Comparison of ENCODE assay signal across 17 cellular contexts in genomic region chr1:7648761-7649384, GRCh38.
DNase-seq lines count a peak whose midpoint lies in the region; ATAC-seq and TF ChIP-seq lines count a peak whose summit lies in the region.
"Had no signal": no experiment of that assay in that cellular context is flagged by ENCODE, and none has a peak within 500 bp of the region (broad histone marks: within the 10 kb centered on the region; RNA-seq: fewer than 3 reads in every experiment).

No MANE protein-coding gene starts in this region.

- H3K4me1 Mint-ChIP-seq in MCF 10A (ENCODE audit: insufficient read depth, unreplicated experiment), result no peaks in the 10 kb centered on the region
- H3K4me1 Mint-ChIP-seq in endothelial cell (ENCODE audit: unreplicated experiment), result no peaks in the 10 kb centered on the region
- H3K4me1 Mint-ChIP-seq in endodermal cell, result peaks cover 3% of the 10 kb centered on the region
- H3K4me1 Mint-ChIP-seq in natural killer cell, result peaks cover 0 to 14% of the 10 kb centered on the region in 2 donors

- H3K4me1 ChIP-seq in mammary epithelial cell (ENCODE audit: insufficient read depth, low read length) (peaks cover 7% of the 10 kb centered on the region), endodermal cell (ENCODE audit: control insufficient read depth, insufficient read depth, low read length) (no peaks in the 10 kb centered on the region)

- no peaks in the 10 kb centered on the region for H3K36me3 Mint-ChIP-seq in MCF 10A (ENCODE audit: insufficient read depth, unreplicated experiment)
- no peaks in the 10 kb centered on the region for H3K36me3 Mint-ChIP-seq in endothelial cell (ENCODE audit: low read depth, unreplicated experiment)
- no peaks in the 10 kb centered on the region for H3K36me3 Mint-ChIP-seq in endodermal cell (ENCODE audit: low read depth)
- H3K36me3 Mint-ChIP-seq in natural killer cell, result no peaks in the 10 kb centered on the region
- H3K36me3 Mint-ChIP-seq: T-cell had no signal

- H4K20me1 ChIP-seq in mammary epithelial cell (ENCODE audit: insufficient read depth, low read length), result no peaks in the 10 kb centered on the region

- WGBS in mammary epithelial cell (ENCODE audit: low coverage, missing lambda C conversion rate), result 70% methylated on average over 14 of the region's 14 CpGs
- WGBS in endodermal cell (ENCODE audit: insufficient coverage in 1 of 2, insufficient read length in 1 of 2), 2 experiments, result 90% methylated on average over 9 to 14 of the region's 14 CpGs

- H3K9me3 ChIP-seq in mammary epithelial cell (replicated peaks; ENCODE audit: insufficient read depth, low read length) (no peaks in the 10 kb centered on the region), endodermal cell (ENCODE audit: control insufficient read depth, low read length) (no peaks in the 10 kb centered on the region)
- H3K9me3 ChIP-seq: ovary had no signal

- peaks cover 9% of the 10 kb centered on the region for H3K27me3 Mint-ChIP-seq in MCF 10A (ENCODE audit: insufficient read depth, unreplicated experiment)
- no peaks in the 10 kb centered on the region for H3K27me3 Mint-ChIP-seq in endothelial cell (ENCODE audit: unreplicated experiment)
- no peaks in the 10 kb centered on the region for H3K27me3 Mint-ChIP-seq in endodermal cell (ENCODE audit: insufficient read depth)
- H3K27me3 Mint-ChIP-seq in natural killer cell (ENCODE audit: low read depth in 2 of 2), result peaks cover 0 to 3% of the 10 kb centered on the region in 2 donors

- no peak overlapping the region for H2AFZ ChIP-seq in mammary epithelial cell (ENCODE audit: low read depth, low read length)

- intact Hi-C loops in MCF 10A (cut with micrococcal nuclease), result loop anchor here (5.0 kb wide), 1 partner anchor 427 kb away; no protein-coding TSS in a partner anchor
- intact Hi-C loops in mammary epithelial cell (cut with micrococcal nuclease), result loop anchor here (10.0 kb wide), 1 partner anchor 844 kb away; no protein-coding TSS in a partner anchor
- intact Hi-C loops in natural killer cell (cut with micrococcal nuclease), result no loop called here

- H3K4me3 ChIP-seq in mammary epithelial cell (replicated peaks in 1 of 3; ENCODE audit: insufficient read depth in 1 of 3, low read depth in 2 of 3, low read length in 3 of 3), result no peak overlapping the region
- no peak overlapping the region for H3K4me3 ChIP-seq in endodermal cell (ENCODE audit: low read length)
- H3K4me3 ChIP-seq: ovary had no signal

- CTCF ChIA-PET in MCF 10A (lab: Yijun Ruan, JAX) (interaction anchor here (0.6 to 4.4 kb wide), 11 partner anchors 10 to 860 kb away, joined by 3 to 79 read pairs (median 3); no protein-coding TSS in a partner anchor), mammary epithelial cell (lab: Charles Lee; ENCODE audit: low non-redundant PET) (no interaction called here)

- in situ Hi-C loops in mammary epithelial cell (cut with MboI; ENCODE audit: low sequenced_read_pairs in 2 of 2), result loop anchor here (25.0 kb wide), 2 partner anchors 412 to 612 kb away; no protein-coding TSS in a partner anchor

- no peak for TF ChIP-seq CTCF in MCF 10A (IDR thresholded peaks at IDR 0.05; ENCODE audit: unreplicated experiment)
- TF ChIP-seq CTCF in mammary epithelial cell (conservative IDR thresholded peaks at IDR 0.05 in 1 of 2, IDR thresholded peaks at IDR 0.05 in 1 of 2; ENCODE audit: extremely low read depth in 1 of 2, insufficient read depth in 1 of 2, low read depth in 1 of 2, low read length in 2 of 2), result no peak
- TF ChIP-seq CTCF in endothelial cell (IDR thresholded peaks at IDR 0.05; ENCODE audit: unreplicated experiment), result no peak
- no peak for TF ChIP-seq CTCF in endodermal cell (conservative IDR thresholded peaks at IDR 0.05)
- TF ChIP-seq CTCF in natural killer cell (IDR thresholded peaks at IDR 0.05), result no peak

- H3K4me2 ChIP-seq in mammary epithelial cell (ENCODE audit: insufficient read depth, low read depth, low read length), result no peak overlapping the region

- peaks cover 1% of the 10 kb centered on the region for H3K27me3 ChIP-seq in mammary epithelial cell (ENCODE audit: insufficient read depth, low read length)
- no peaks in the 10 kb centered on the region for H3K27me3 ChIP-seq in endodermal cell (ENCODE audit: control insufficient read depth, insufficient read depth, low read length, poor library complexity, severe bottlenecking)
- H3K27me3 ChIP-seq: ovary had no signal

- no peaks in the 10 kb centered on the region for H3K9me3 Mint-ChIP-seq in MCF 10A (ENCODE audit: unreplicated experiment)
- H3K9me3 Mint-ChIP-seq in endothelial cell (ENCODE audit: unreplicated experiment), result no peaks in the 10 kb centered on the region
- no peaks in the 10 kb centered on the region for H3K9me3 Mint-ChIP-seq in endodermal cell
- no peaks in the 10 kb centered on the region for H3K9me3 Mint-ChIP-seq in natural killer cell
- H3K9me3 Mint-ChIP-seq: activated naive CD4-positive, alpha-beta T cell treated with anti-CD3 and anti-CD28 coated beads for 36 hours; T-cell had no signal

- DNase-seq in MCF 10A (ENCODE audit: unreplicated experiment) (peak; percentile 57), mammary epithelial cell (no peak), amniotic epithelial cell (ENCODE audit: low read depth) (peak; percentile 15), left kidney (ENCODE audit: low read depth, low spot score) (peak; percentile 24), NCI-H526 (lab: John Stamatoyannopoulos, UW) (no peak), endothelial cell (ENCODE audit: low spot score) (no peak), endodermal cell (no peak), natural killer cell (no peak)
- DNase-seq: ACHN; activated CD4-positive, alpha-beta T cell treated with anti-CD3 and anti-CD28 coated beads, Interleukin-2, amount 50 U/mL, for 48 hours; activated naive CD4-positive, alpha-beta T cell treated with anti-CD3 and anti-CD28 coated beads for 36 hours; EL; NCI-H1048; NCI-H82; stimulated activated CD4-positive, alpha-beta T cell treated with anti-CD3 and anti-CD28 coated beads, Interleukin-4, amount 100 ng/mL, for 1 hour; T-cell had no signal

- no peak for ATAC-seq in natural killer cell
- ATAC-seq: T-cell had no signal

- no peaks in the 10 kb centered on the region for H3K36me3 ChIP-seq in mammary epithelial cell (ENCODE audit: insufficient read depth, low read length)
- no peaks in the 10 kb centered on the region for H3K36me3 ChIP-seq in endodermal cell (ENCODE audit: control insufficient read depth, insufficient read depth, low read length)
- H3K36me3 ChIP-seq: ovary had no signal

- no peaks in the 10 kb centered on the region for H3K79me2 ChIP-seq in mammary epithelial cell (ENCODE audit: insufficient read depth, low read length)

- POLR2A ChIA-PET in MCF 10A (lab: Yijun Ruan, JAX), result no interaction called here

- H3K9ac ChIP-seq in mammary epithelial cell (ENCODE audit: insufficient read depth, low read length), result no peak overlapping the region
- H3K9ac ChIP-seq in endodermal cell (ENCODE audit: extremely low read depth, low read length, poor library complexity, severe bottlenecking), result no peak overlapping the region

- H3K27ac Mint-ChIP-seq in MCF 10A (ENCODE audit: low read depth, unreplicated experiment) (no peak overlapping the region), endothelial cell (ENCODE audit: unreplicated experiment) (no peak overlapping the region), endodermal cell (no peak overlapping the region), natural killer cell (no peak overlapping the region)
- H3K27ac Mint-ChIP-seq: activated naive CD4-positive, alpha-beta T cell treated with anti-CD3 and anti-CD28 coated beads for 36 hours; T-cell had no signal

- no TSS peak for BruUV-seq in MCF 10A (replicated peaks; lab: Mats Ljungman, UMichigan)
- no TSS peak for BruUV-seq in mammary epithelial cell (replicated peaks; lab: Mats Ljungman, UMichigan)

- H3K4me3 Mint-ChIP-seq in MCF 10A (ENCODE audit: unreplicated experiment), result no peak overlapping the region
- no peak overlapping the region for H3K4me3 Mint-ChIP-seq in endothelial cell (ENCODE audit: unreplicated experiment)
- H3K4me3 Mint-ChIP-seq in endodermal cell, result no peak overlapping the region
- no peak overlapping the region for H3K4me3 Mint-ChIP-seq in natural killer cell
- H3K4me3 Mint-ChIP-seq: activated naive CD4-positive, alpha-beta T cell treated with anti-CD3 and anti-CD28 coated beads for 36 hours; T-cell had no signal

- dilution Hi-C loops in mammary epithelial cell (cut with HindIII; ENCODE audit: low sequenced_read_pairs), result no loop called here

- H3K27ac ChIP-seq in mammary epithelial cell (ENCODE audit: insufficient read depth, low read depth, low read length) (no peak overlapping the region), endodermal cell (ENCODE audit: low read depth, low read length) (no peak overlapping the region)
- H3K27ac ChIP-seq: ovary had no signal

Comparison
In these comparisons a context has a peak if more than half of its experiments do, and no peak if none do; other contexts are left out.
1. DNase-seq: peak in MCF 10A (single experiment), amniotic epithelial cell (single experiment) and left kidney (single experiment); none in mammary epithelial cell (single experiment), NCI-H526 (0 of 2), endothelial cell (single experiment), endodermal cell (single experiment) and natural killer cell (single experiment).